ENCODE assay signal across 22 cellular contexts in genomic region chr14:104155513-104155912, GRCh38. TPM values are rescaled to one million over a fixed set of nuclear protein-coding genes. Genes with fewer than 3 reads are reported as not detected.
A peak's percentile ranks its signal among the peaks of the same experiment; 100 is the strongest.
DNase-seq lines count a peak whose midpoint lies in the region; ATAC-seq and TF ChIP-seq lines count a peak whose summit lies in the region.
"Had no signal": no experiment of that assay in that cellular context is flagged by ENCODE, and none has a peak within 500 bp of the region (broad histone marks: within the 10 kb centered on the region; RNA-seq: fewer than 3 reads in every experiment).

No MANE protein-coding gene starts in this region.

- no peak for TF ChIP-seq POLR2A in uterus (IDR thresholded peaks at IDR 0.05)

- peaks cover 3% of the 10 kb centered on the region for H3K4me1 ChIP-seq in right cardiac atrium (ENCODE audit: control insufficient read depth, insufficient read depth, low read length)
- H3K4me1 ChIP-seq in uterus = no peaks in the 10 kb centered on the region

- H3K27me3 ChIP-seq in right cardiac atrium (ENCODE audit: control insufficient read depth, insufficient read depth) = no peaks in the 10 kb centered on the region
- H3K27me3 ChIP-seq in uterus = no peaks in the 10 kb centered on the region

- ATAC-seq in Right ventricle myocardium superior (ENCODE audit: poor library complexity) = no peak
- ATAC-seq in Right ventricle myocardium inferior = no peak
- ATAC-seq in right cardiac atrium = peak; percentile 32 to 70
- ATAC-seq in GM18519 (IDR thresholded peaks at IDR 0.05; ENCODE audit: low FRiP score, unreplicated experiment) = no peak

- no peak for TF ChIP-seq CTCF in uterus (IDR thresholded peaks at IDR 0.05)

- DNase-seq in Right ventricle myocardium superior (peak; percentile 65), Right ventricle myocardium inferior (ENCODE audit: missing footprints) (no peak), dermis blood vessel endothelial cell (peak; percentile 26), right cardiac atrium (peak; percentile 62 to 82 (median 80)), uterus (peak; percentile 22 to 31), NCI-H526 treated with DMSO at 0.1 percent for 48 hours (lab: John Stamatoyannopoulos, UW) (no peak)
- no peak for DNase-seq in stimulated activated CD4-positive, alpha-beta T cell treated with anti-CD3 and anti-CD28 coated beads, Interleukin-2, amount 100 ng/mL, for 24 hours
- DNase-seq: 8988T; CD4-positive, CD25-positive, alpha-beta regulatory T cell; COR-L47; DMS 273 treated with DMSO at 0.1 percent for 48 hours; DND-41; NCI-H1048; NCI-H146; NCI-H2081 treated with DMSO at 0.1 percent for 48 hours; NCI-H510A; NCI-H774 had no signal

- no peaks in the 10 kb centered on the region for H3K36me3 ChIP-seq in uterus

- 68% methylated on average over 29 of the region's 29 CpGs for WGBS in right cardiac atrium

- H3K9me3 ChIP-seq in right cardiac atrium (ENCODE audit: control insufficient read depth, low read length) (no peaks in the 10 kb centered on the region), uterus (no peaks in the 10 kb centered on the region)

- intact Hi-C loops in Right ventricle myocardium superior (cut with DNase I) = no loop called here
- intact Hi-C loops in Right ventricle myocardium inferior (cut with DNase I) = no loop called here
- intact Hi-C loops in right cardiac atrium (cut with DNase I) = no loop called here
- intact Hi-C loops in uterus (cut with DNase I; ENCODE audit: low total_unique reads) = no loop called here

- no peak overlapping the region for H3K27ac ChIP-seq in right cardiac atrium (ENCODE audit: low read length)
- H3K27ac ChIP-seq in uterus = no peak overlapping the region

- H3K4me3 ChIP-seq in right cardiac atrium (ENCODE audit: low read length) (no peak overlapping the region), uterus (no peak overlapping the region)

RNA-seq across cellular contexts. Expression of gene KIF26A, which starts 17.1 kb away (rescaled TPM):
- total RNA-seq in Right ventricle myocardium superior (6.3 TPM), Right ventricle myocardium inferior (6.4 TPM), dermis blood vessel endothelial cell (23.8 and 31.8 TPM in 2 replicates), right cardiac atrium (10 to 100 TPM in 2 of 4 donors, 1 to 10 TPM in 2; 7.9 to 10.6 (median 9.9) TPM), uterus (10 to 100 TPM in 1 of 4 donors, 1 to 10 TPM in 3; 4.1 to 10.5 (median 7.5) TPM)
- 7.1 TPM for polyA plus RNA-seq in right cardiac atrium
- total RNA-seq: HT-29, M059J, OCI-LY7 had no signal
- polyA plus RNA-seq: AG04450; CD4-positive, CD25-positive, alpha-beta regulatory T cell had no signal

Comparison
In these comparisons a context has a peak if more than half of its experiments do, and no peak if none do; other contexts are left out.
1. ATAC-seq: peak in right cardiac atrium (2 of 2); none in Right ventricle myocardium superior (single experiment), Right ventricle myocardium inferior (single experiment) and GM18519 (single experiment).
2. DNase-seq: peak in Right ventricle myocardium superior (single experiment), dermis blood vessel endothelial cell (single experiment), right cardiac atrium (3 of 3) and uterus (2 of 2); none in Right ventricle myocardium inferior (single experiment), stimulated activated CD4-positive, alpha-beta T cell treated with anti-CD3 and anti-CD28 coated beads, Interleukin-2, amount 100 ng/mL, for 24 hours (0 of 2) and NCI-H526 treated with DMSO at 0.1 percent for 48 hours (single experiment).